ENCODE assay signal across 25 cellular contexts in the genomic region with DNA sequence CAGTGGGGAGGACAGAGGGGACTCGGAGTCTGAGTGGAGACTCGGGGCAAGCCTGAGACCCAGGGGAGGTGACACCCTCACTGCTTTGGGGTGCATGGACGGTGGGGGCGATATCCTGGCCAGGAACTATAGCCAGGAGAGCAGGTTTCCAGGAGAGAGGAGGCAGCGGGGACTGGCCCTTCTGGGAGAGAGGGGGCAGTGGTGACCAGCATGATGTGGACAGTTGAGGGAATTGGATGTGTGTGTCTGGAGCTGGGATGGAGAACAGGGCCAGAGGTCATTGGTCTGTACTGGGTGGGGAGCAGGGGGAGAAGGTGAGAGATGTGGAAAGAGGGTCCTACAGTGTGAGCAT.
A peak's percentile ranks its signal among the peaks of the same experiment; 100 is the strongest.
DNase-seq lines count a peak whose midpoint lies in the region; ATAC-seq and TF ChIP-seq lines count a peak whose summit lies in the region.
"Had no signal": no experiment of that assay in that cellular context is flagged by ENCODE, and none has a peak within 500 bp of the region (broad histone marks: within the 10 kb centered on the region; RNA-seq: fewer than 3 reads in every experiment).

No MANE protein-coding gene starts in this region.

- H3K4me3 ChIP-seq in coronary artery (no peak overlapping the region), sigmoid colon (no peak overlapping the region), upper lobe of right lung (no peak overlapping the region)
- H3K4me3 ChIP-seq: A549 had no signal

- H3K9me3 ChIP-seq in sigmoid colon (no peaks in the 10 kb centered on the region), upper lobe of right lung (no peaks in the 10 kb centered on the region)
- H3K9me3 ChIP-seq: A549 had no signal

- H3K4me1 Mint-ChIP-seq in activated CD8-positive, alpha-beta T cell treated with anti-CD3 and anti-CD28 coated beads for 36 hours (ENCODE audit: low read depth): no peaks in the 10 kb centered on the region
- H3K4me1 Mint-ChIP-seq: CD4-positive, alpha-beta memory T cell; IgD-negative memory B cell had no signal

- no peak for ATAC-seq in left lobe of liver
- ATAC-seq in upper lobe of right lung: no peak
- ATAC-seq in HG03378 (IDR thresholded peaks at IDR 0.05; ENCODE audit: unreplicated experiment): no peak
- no peak for ATAC-seq in activated CD8-positive, alpha-beta T cell treated with anti-CD3 and anti-CD28 coated beads for 36 hours
- ATAC-seq: A549, HCT116, Panc1 had no signal

- H3K27ac Mint-ChIP-seq in activated CD8-positive, alpha-beta T cell treated with anti-CD3 and anti-CD28 coated beads for 36 hours: no peak overlapping the region
- H3K27ac Mint-ChIP-seq: IgD-negative memory B cell had no signal

- no peak for TF ChIP-seq EP300 in sigmoid colon (IDR thresholded peaks at IDR 0.05)

- no peaks in the 10 kb centered on the region for H3K36me3 ChIP-seq in sigmoid colon
- no peaks in the 10 kb centered on the region for H3K36me3 ChIP-seq in upper lobe of right lung

- POLR2A ChIA-PET in activated CD8-positive, alpha-beta T cell treated with anti-CD3 and anti-CD28 coated beads for 36 hours (lab: Charles Lee): no interaction called here

- no peak overlapping the region for H3K27ac ChIP-seq in coronary artery
- no peak overlapping the region for H3K27ac ChIP-seq in sigmoid colon
- no peak overlapping the region for H3K27ac ChIP-seq in upper lobe of right lung
- H3K27ac ChIP-seq: A549, HL-60, KMS-11 had no signal

- no peaks in the 10 kb centered on the region for H3K36me3 Mint-ChIP-seq in activated CD8-positive, alpha-beta T cell treated with anti-CD3 and anti-CD28 coated beads for 36 hours (ENCODE audit: low read depth)
- H3K36me3 Mint-ChIP-seq: CD4-positive, alpha-beta memory T cell; IgD-negative memory B cell had no signal

- H3K27me3 Mint-ChIP-seq in activated CD8-positive, alpha-beta T cell treated with anti-CD3 and anti-CD28 coated beads for 36 hours: peaks cover 2% of the 10 kb centered on the region

- intact Hi-C loops in sigmoid colon (cut with DNase I): no loop called here
- intact Hi-C loops in upper lobe of right lung (cut with DNase I): no loop called here
- intact Hi-C loops in activated CD8-positive, alpha-beta T cell treated with anti-CD3 and anti-CD28 coated beads for 36 hours (cut with micrococcal nuclease): no loop called here

- TF ChIP-seq CTCF in coronary artery (IDR thresholded peaks at IDR 0.05) (no peak), sigmoid colon (IDR thresholded peaks at IDR 0.05) (no peak), upper lobe of right lung (IDR thresholded peaks at IDR 0.05) (no peak)
- TF ChIP-seq CTCF in activated CD8-positive, alpha-beta T cell treated with anti-CD3 and anti-CD28 coated beads for 36 hours (IDR thresholded peaks at IDR 0.05): no peak

- no peaks in the 10 kb centered on the region for H3K9me3 Mint-ChIP-seq in activated CD8-positive, alpha-beta T cell treated with anti-CD3 and anti-CD28 coated beads for 36 hours
- H3K9me3 Mint-ChIP-seq: IgD-negative memory B cell had no signal

- H3K4me1 ChIP-seq in sigmoid colon (peaks cover 0 to 35% (median 18%) of the 10 kb centered on the region in 4 donors), upper lobe of right lung (no peaks in the 10 kb centered on the region)
- H3K4me1 ChIP-seq: A549 had no signal

- CTCF ChIA-PET in activated CD8-positive, alpha-beta T cell treated with anti-CD3 and anti-CD28 coated beads for 36 hours (lab: Charles Lee): no interaction called here

- H3K27me3 ChIP-seq in sigmoid colon: no peaks in the 10 kb centered on the region
- H3K27me3 ChIP-seq in upper lobe of right lung: no peaks in the 10 kb centered on the region

- TF ChIP-seq POLR2A in sigmoid colon (IDR thresholded peaks at IDR 0.05): no peak

- H3K4me3 Mint-ChIP-seq in activated CD8-positive, alpha-beta T cell treated with anti-CD3 and anti-CD28 coated beads for 36 hours: no peak overlapping the region
- H3K4me3 Mint-ChIP-seq: CD4-positive, alpha-beta memory T cell; IgD-negative memory B cell had no signal

- DNase-seq in coronary artery (ENCODE audit: low spot score) (peak; percentile 56), left lobe of liver (ENCODE audit: low spot score) (peak; percentile 14), sigmoid colon (peak; percentile 50), upper lobe of right lung (peak; percentile 23), NCI-H1092 (lab: John Stamatoyannopoulos, UW) (no peak)
- no peak for DNase-seq in activated CD8-positive, alpha-beta T cell treated with anti-CD3 and anti-CD28 coated beads for 36 hours
- DNase-seq: C1 segment of cervical spinal cord; CD4-positive, alpha-beta memory T cell; COR-L47; DMS53; MM.1S; NCI-H1417; NCI-H1694; NCI-H2029 treated with DMSO at 0.1 percent for 48 hours; NCI-H2227 treated with DMSO at 0.1 percent for 48 hours; NCI-H510A; NCI-H69; SHP77 treated with DMSO at 0.1 percent for 48 hours had no signal

- 71 to 74% methylated on average over 5 of the region's 5 CpGs for WGBS in sigmoid colon, 2 donors

Comparison
In these comparisons a context has a peak if more than half of its experiments do, and no peak if none do; other contexts are left out.
1. DNase-seq: peak in coronary artery (single experiment), left lobe of liver (single experiment), sigmoid colon (single experiment) and upper lobe of right lung (single experiment); none in activated CD8-positive, alpha-beta T cell treated with anti-CD3 and anti-CD28 coated beads for 36 hours (single experiment) and NCI-H1092 (single experiment).